In genomic region chr9:105497704-105498103, GRCh38 we compare ENCODE assay signal across 40 cellular contexts.
"Had no signal": no experiment of that assay in that cellular context is flagged by ENCODE, and none has a peak within 500 bp of the region (broad histone marks: within the 10 kb centered on the region; RNA-seq: fewer than 3 reads in every experiment).

No MANE protein-coding gene starts in this region.

- H3K27me3 ChIP-seq: adrenal gland, ascending aorta, body of pancreas, brain microvascular endothelial cell, breast epithelium, cardiac muscle cell had no signal

- ATAC-seq: activated naive CD4-positive, alpha-beta T cell treated with anti-CD3 and anti-CD28 coated beads, Interleukin-2, amount 50 U/mL, for 72 hours; activated naive CD8-positive, alpha-beta T cell treated with anti-CD3 and anti-CD28 coated beads, Interleukin-2, amount 50 U/mL, for 24 hours; activated T-cell treated with anti-CD3 and anti-CD28 coated beads, Interleukin-2, amount 50 U/mL, for 4 hours; activated T-cell treated with anti-CD3 and anti-CD28 coated beads, Interleukin-2, amount 50 U/mL, for 72 hours; activated T-helper 17 cell treated with anti-CD3 and anti-CD28 coated beads, Interleukin-2, amount 50 U/mL, for 72 hours; body of pancreas had no signal

- H3K36me3 Mint-ChIP-seq: activated naive CD4-positive, alpha-beta T cell treated with anti-CD3 and anti-CD28 coated beads, Interleukin-2, amount 10 ng/mL, durations not matched to agents 7 days and 5 days; activated naive CD8-positive, alpha-beta T cell had no signal

- FAIRE-seq: astrocyte, bronchial epithelial cell had no signal

- H3K4me1 Mint-ChIP-seq: activated naive CD4-positive, alpha-beta T cell treated with anti-CD3 and anti-CD28 coated beads, Interleukin-2, amount 10 ng/mL, durations not matched to agents 7 days and 5 days; activated naive CD4-positive, alpha-beta T cell treated with anti-CD3 and anti-CD28 coated beads, Interleukin-2, amount 50 U/mL, for 24 hours; activated naive CD8-positive, alpha-beta T cell treated with anti-CD3 and anti-CD28 coated beads for 36 hours; activated naive CD8-positive, alpha-beta T cell treated with anti-CD3 and anti-CD28 coated beads, Interleukin-2, amount 10 ng/mL, durations not matched to agents 7 days and 5 days; activated naive CD8-positive, alpha-beta T cell treated with anti-CD3 and anti-CD28 coated beads, Interleukin-2, amount 50 U/mL, for 24 hours; activated T-helper 17 cell treated with anti-CD3 and anti-CD28 coated beads, Interleukin-2, amount 50 U/mL, for 72 hours; central memory CD8-positive, alpha-beta T cell had no signal

- DNase-seq: activated effector memory CD4-positive, alpha-beta T cell treated with anti-CD3 and anti-CD28 coated beads, Interleukin-2, amount 50 U/mL, for 16 hours; activated effector memory CD4-positive, alpha-beta T cell treated with Interleukin-2 at 50 U/mL for 16 hours; activated gamma-delta T cell; activated gamma-delta T cell treated with Interleukin-2 at 50 U/mL for 16 hours; activated naive CD4-positive, alpha-beta T cell; activated naive CD4-positive, alpha-beta T cell treated with anti-CD3 and anti-CD28 coated beads for 36 hours; activated naive CD4-positive, alpha-beta T cell treated with anti-CD3 and anti-CD28 coated beads, Interleukin-2, amount 10 ng/mL, durations not matched to agents 7 days and 5 days; activated naive CD4-positive, alpha-beta T cell treated with anti-CD3 and anti-CD28 coated beads, Interleukin-2, amount 50 U/mL, for 16 hours; activated naive CD4-positive, alpha-beta T cell treated with Interleukin-2 at 50 U/mL for 16 hours; activated naive CD8-positive, alpha-beta T cell treated with anti-CD3 and anti-CD28 coated beads for 36 hours; activated naive CD8-positive, alpha-beta T cell treated with anti-CD3 and anti-CD28 coated beads, Interleukin-2, amount 10 ng/mL, durations not matched to agents 7 days and 5 days; activated naive CD8-positive, alpha-beta T cell treated with anti-CD3 and anti-CD28 coated beads, Interleukin-2, amount 50 U/mL, for 24 hours; activated T-cell treated with anti-CD3 and anti-CD28 coated beads, Interleukin-2, amount 50 U/mL, for 1 hour; activated T-cell treated with anti-CD3 and anti-CD28 coated beads, Interleukin-2, amount 50 U/mL, for 24 hours; activated T-cell treated with anti-CD3 and anti-CD28 coated beads, Interleukin-2, amount 50 U/mL, for 4 hours; activated T-cell treated with anti-CD3 and anti-CD28 coated beads, Interleukin-2, amount 50 U/mL, for 48 hours; activated T-cell treated with anti-CD3 and anti-CD28 coated beads, Interleukin-2, amount 50 U/mL, for 72 hours; adrenal gland; amniotic stem cell; amygdala; anterior cingulate cortex; aorta; body of pancreas; brain microvascular endothelial cell; caudate nucleus; central memory CD4-positive, alpha-beta T cell; cerebellar nuclear complex had no signal

- H3K9me3 ChIP-seq: adrenal gland, ascending aorta, body of pancreas, breast epithelium had no signal

- H3K4me3 Mint-ChIP-seq: activated naive CD4-positive, alpha-beta T cell treated with anti-CD3 and anti-CD28 coated beads for 36 hours; activated naive CD4-positive, alpha-beta T cell treated with anti-CD3 and anti-CD28 coated beads, Interleukin-2, amount 10 ng/mL, durations not matched to agents 7 days and 5 days; activated naive CD4-positive, alpha-beta T cell treated with anti-CD3 and anti-CD28 coated beads, Interleukin-2, amount 50 U/mL, for 24 hours; activated naive CD8-positive, alpha-beta T cell; activated naive CD8-positive, alpha-beta T cell treated with anti-CD3 and anti-CD28 coated beads for 36 hours; activated naive CD8-positive, alpha-beta T cell treated with anti-CD3 and anti-CD28 coated beads, Interleukin-2, amount 10 ng/mL, durations not matched to agents 7 days and 5 days; activated naive CD8-positive, alpha-beta T cell treated with anti-CD3 and anti-CD28 coated beads, Interleukin-2, amount 50 U/mL, for 24 hours; activated T-cell treated with anti-CD3 and anti-CD28 coated beads, Interleukin-2, amount 50 U/mL, for 24 hours; activated T-cell treated with anti-CD3 and anti-CD28 coated beads, Interleukin-2, amount 50 U/mL, for 4 hours; activated T-cell treated with anti-CD3 and anti-CD28 coated beads, Interleukin-2, amount 50 U/mL, for 72 hours; activated T-helper 1 cell treated with anti-CD3 and anti-CD28 coated beads, Interleukin-12 subunit alpha, Interleukin-12 subunit beta, Interleukin-2, Interleukin-4 antibody, amounts not matched to agents 30 ng/mL and 10 ng/mL and 1 ng/mL, durations not matched to agents 14 hours and 24 hours and 36 hours; activated T-helper 17 cell treated with anti-CD3 and anti-CD28 coated beads, Interleukin-2, amount 50 U/mL, for 72 hours; brain; central memory CD8-positive, alpha-beta T cell had no signal

- H3K27me3 Mint-ChIP-seq: activated naive CD4-positive, alpha-beta T cell treated with anti-CD3 and anti-CD28 coated beads, Interleukin-2, amount 10 ng/mL, durations not matched to agents 7 days and 5 days; activated naive CD8-positive, alpha-beta T cell; activated naive CD8-positive, alpha-beta T cell treated with anti-CD3 and anti-CD28 coated beads for 36 hours; activated naive CD8-positive, alpha-beta T cell treated with anti-CD3 and anti-CD28 coated beads, Interleukin-2, amount 10 ng/mL, durations not matched to agents 7 days and 5 days; activated naive CD8-positive, alpha-beta T cell treated with anti-CD3 and anti-CD28 coated beads, Interleukin-2, amount 50 U/mL, for 24 hours; activated T-cell treated with anti-CD3 and anti-CD28 coated beads, Interleukin-2, amount 50 U/mL, for 24 hours; activated T-helper 17 cell treated with anti-CD3 and anti-CD28 coated beads, Interleukin-2, amount 50 U/mL, for 72 hours; brain; central memory CD8-positive, alpha-beta T cell had no signal

- H3K4me3 ChIP-seq: adrenal gland, ascending aorta, body of pancreas, breast epithelium, cardiac muscle cell had no signal

- H3K27ac Mint-ChIP-seq: activated naive CD4-positive, alpha-beta T cell treated with anti-CD3 and anti-CD28 coated beads for 36 hours; activated naive CD4-positive, alpha-beta T cell treated with anti-CD3 and anti-CD28 coated beads, Interleukin-2, amount 10 ng/mL, durations not matched to agents 7 days and 5 days; activated naive CD4-positive, alpha-beta T cell treated with anti-CD3 and anti-CD28 coated beads, Interleukin-2, amount 50 U/mL, for 24 hours; activated naive CD4-positive, alpha-beta T cell treated with anti-CD3 and anti-CD28 coated beads, Interleukin-2, amount 50 U/mL, for 72 hours; activated naive CD8-positive, alpha-beta T cell; activated naive CD8-positive, alpha-beta T cell treated with anti-CD3 and anti-CD28 coated beads for 36 hours; activated naive CD8-positive, alpha-beta T cell treated with anti-CD3 and anti-CD28 coated beads, Interleukin-2, amount 10 ng/mL, durations not matched to agents 7 days and 5 days; activated naive CD8-positive, alpha-beta T cell treated with anti-CD3 and anti-CD28 coated beads, Interleukin-2, amount 50 U/mL, for 24 hours; activated T-cell treated with anti-CD3 and anti-CD28 coated beads, Interleukin-2, amount 50 U/mL, for 24 hours; activated T-cell treated with anti-CD3 and anti-CD28 coated beads, Interleukin-2, amount 50 U/mL, for 72 hours; activated T-helper 1 cell treated with anti-CD3 and anti-CD28 coated beads, Interleukin-12 subunit alpha, Interleukin-12 subunit beta, Interleukin-2, Interleukin-4 antibody, amounts not matched to agents 30 ng/mL and 10 ng/mL and 1 ng/mL, durations not matched to agents 14 hours and 24 hours and 36 hours; activated T-helper 17 cell treated with anti-CD3 and anti-CD28 coated beads, Interleukin-2, amount 50 U/mL, for 72 hours; activated T-helper 2 cell treated with anti-CD3 and anti-CD28 coated beads, Interferon-gamma antibody, Interleukin-2, Interleukin-4, amounts not matched to agents 10 μg/mL and 5 μg/mL and 100 μg/mL, durations not matched to agents 14 hours and 24 hours and 36 hours; brain had no signal

- H3K9me3 Mint-ChIP-seq: activated naive CD4-positive, alpha-beta T cell treated with anti-CD3 and anti-CD28 coated beads for 36 hours; activated naive CD4-positive, alpha-beta T cell treated with anti-CD3 and anti-CD28 coated beads, Interleukin-2, amount 10 ng/mL, durations not matched to agents 7 days and 5 days; activated naive CD4-positive, alpha-beta T cell treated with anti-CD3 and anti-CD28 coated beads, Interleukin-2, amount 50 U/mL, for 24 hours; activated naive CD8-positive, alpha-beta T cell treated with anti-CD3 and anti-CD28 coated beads for 36 hours; activated naive CD8-positive, alpha-beta T cell treated with anti-CD3 and anti-CD28 coated beads, Interleukin-2, amount 50 U/mL, for 24 hours; activated T-cell treated with anti-CD3 and anti-CD28 coated beads, Interleukin-2, amount 50 U/mL, for 24 hours; activated T-cell treated with anti-CD3 and anti-CD28 coated beads, Interleukin-2, amount 50 U/mL, for 4 hours; activated T-cell treated with anti-CD3 and anti-CD28 coated beads, Interleukin-2, amount 50 U/mL, for 72 hours; activated T-helper 1 cell treated with anti-CD3 and anti-CD28 coated beads, Interleukin-12 subunit alpha, Interleukin-12 subunit beta, Interleukin-2, Interleukin-4 antibody, amounts not matched to agents 30 ng/mL and 10 ng/mL and 1 ng/mL, durations not matched to agents 14 hours and 24 hours and 36 hours; activated T-helper 17 cell treated with anti-CD3 and anti-CD28 coated beads, Interleukin-2, amount 50 U/mL, for 72 hours; activated T-helper 2 cell treated with anti-CD3 and anti-CD28 coated beads, Interferon-gamma antibody, Interleukin-2, Interleukin-4, amounts not matched to agents 10 μg/mL and 5 μg/mL and 100 μg/mL, durations not matched to agents 14 hours and 24 hours and 36 hours; central memory CD8-positive, alpha-beta T cell had no signal

- H3K27ac ChIP-seq: adrenal gland, ascending aorta, brain microvascular endothelial cell, breast epithelium, cardiac muscle cell had no signal

- H3K36me3 ChIP-seq: adrenal gland, ascending aorta, brain microvascular endothelial cell, breast epithelium, cardiac muscle cell had no signal

- H3K4me1 ChIP-seq: adrenal gland, body of pancreas, breast epithelium had no signal
